36 cellular contexts compared by ENCODE assay signal in genomic region chr6:29809249-29809648, GRCh38. TPM values are rescaled to one million over a fixed set of nuclear protein-coding genes. Genes with fewer than 3 reads are reported as not detected.
"Had no signal": no experiment of that assay in that cellular context is flagged by ENCODE, and none has a peak within 500 bp of the region (broad histone marks: within the 10 kb centered on the region; RNA-seq: fewer than 3 reads in every experiment).

No MANE protein-coding gene starts in this region.

- H3K27ac Mint-ChIP-seq: activated CD8-positive, alpha-beta memory T cell treated with anti-CD3 and anti-CD28 coated beads, Interleukin-2, amount 10 ng/mL, durations not matched to agents 7 days and 5 days; activated CD8-positive, alpha-beta T cell treated with anti-CD3 and anti-CD28 coated beads, Interleukin-2, amount 10 ng/mL, durations not matched to agents 7 days and 5 days; activated naive CD4-positive, alpha-beta T cell treated with anti-CD3 and anti-CD28 coated beads, Interleukin-2, amount 10 ng/mL, durations not matched to agents 7 days and 5 days; activated naive CD8-positive, alpha-beta T cell treated with anti-CD3 and anti-CD28 coated beads, Interleukin-2, amount 10 ng/mL, durations not matched to agents 7 days and 5 days; activated T-helper 1 cell treated with anti-CD3 and anti-CD28 coated beads, Interleukin-12 subunit alpha, Interleukin-12 subunit beta, Interleukin-2, Interleukin-4 antibody, amounts not matched to agents 30 ng/mL and 10 ng/mL and 1 ng/mL, durations not matched to agents 14 hours and 24 hours and 36 hours; dendritic cell treated with granulocyte-macrophage colony-stimulating factor and Interleukin-4, amounts not matched to agents 40 ng/mL and 50 ng/mL, for 4 days; endodermal cell; nephron progenitor cell; progenitor cell of endocrine pancreas; stimulated activated effector memory CD8-positive, alpha-beta T cell treated with anti-CD3 and anti-CD28 coated beads, Interleukin-12 subunit alpha, Interleukin-12 subunit beta, amount 100 ng/mL, for 72 hours; T-helper 17 cell; WTC11 had no signal

- FAIRE-seq: astrocyte, islet of Langerhans, small intestine had no signal

- H3K27me3 ChIP-seq: gastrocnemius medialis, ovary had no signal

- H3K9me3 Mint-ChIP-seq: activated naive CD4-positive, alpha-beta T cell treated with anti-CD3 and anti-CD28 coated beads, Interleukin-2, amount 10 ng/mL, durations not matched to agents 7 days and 5 days; activated naive CD8-positive, alpha-beta T cell treated with anti-CD3 and anti-CD28 coated beads, Interleukin-2, amount 10 ng/mL, durations not matched to agents 7 days and 5 days; activated T-helper 1 cell treated with anti-CD3 and anti-CD28 coated beads, Interleukin-12 subunit alpha, Interleukin-12 subunit beta, Interleukin-2, Interleukin-4 antibody, amounts not matched to agents 30 ng/mL and 10 ng/mL and 1 ng/mL, durations not matched to agents 14 hours and 24 hours and 36 hours; central memory CD8-positive, alpha-beta T cell; dendritic cell treated with granulocyte-macrophage colony-stimulating factor and Interleukin-4, amounts not matched to agents 40 ng/mL and 50 ng/mL, for 4 days; stimulated activated effector memory CD8-positive, alpha-beta T cell treated with anti-CD3 and anti-CD28 coated beads, Interleukin-12 subunit alpha, Interleukin-12 subunit beta, amount 100 ng/mL, for 72 hours had no signal

- H3K4me1 ChIP-seq: esophagus squamous epithelium, gastrocnemius medialis, sigmoid colon, stomach, suprapubic skin, tibial artery, upper lobe of right lung had no signal

- H3K27ac ChIP-seq: esophagus squamous epithelium, gastrocnemius medialis, neutrophil, ovary, sigmoid colon, stomach, suprapubic skin, tibial artery, upper lobe of right lung had no signal

- H3K36me3 Mint-ChIP-seq: activated CD8-positive, alpha-beta memory T cell treated with anti-CD3 and anti-CD28 coated beads, Interleukin-2, amount 10 ng/mL, durations not matched to agents 7 days and 5 days; activated naive CD4-positive, alpha-beta T cell treated with anti-CD3 and anti-CD28 coated beads, Interleukin-2, amount 10 ng/mL, durations not matched to agents 7 days and 5 days; activated naive CD8-positive, alpha-beta T cell treated with anti-CD3 and anti-CD28 coated beads, Interleukin-2, amount 10 ng/mL, durations not matched to agents 7 days and 5 days; naive B cell; stimulated activated effector memory CD8-positive, alpha-beta T cell treated with anti-CD3 and anti-CD28 coated beads, Interleukin-12 subunit alpha, Interleukin-12 subunit beta, amount 100 ng/mL, for 72 hours; WTC11 had no signal

- ATAC-seq: activated CD8-positive, alpha-beta memory T cell treated with anti-CD3 and anti-CD28 coated beads, Interleukin-2, amount 10 ng/mL, durations not matched to agents 7 days and 5 days; activated CD8-positive, alpha-beta T cell treated with anti-CD3 and anti-CD28 coated beads, Interleukin-2, amount 10 ng/mL, durations not matched to agents 7 days and 5 days; gastrocnemius medialis; left cardiac atrium; left ventricle myocardium superior; stimulated activated effector memory CD8-positive, alpha-beta T cell treated with anti-CD3 and anti-CD28 coated beads, Interleukin-12 subunit alpha, Interleukin-12 subunit beta, amount 100 ng/mL, for 72 hours; T-helper 17 cell; upper lobe of right lung; WTC11 had no signal

- H3K4me3 Mint-ChIP-seq: activated CD8-positive, alpha-beta memory T cell treated with anti-CD3 and anti-CD28 coated beads, Interleukin-2, amount 10 ng/mL, durations not matched to agents 7 days and 5 days; activated CD8-positive, alpha-beta T cell treated with anti-CD3 and anti-CD28 coated beads, Interleukin-2, amount 10 ng/mL, durations not matched to agents 7 days and 5 days; activated naive CD4-positive, alpha-beta T cell treated with anti-CD3 and anti-CD28 coated beads, Interleukin-2, amount 10 ng/mL, durations not matched to agents 7 days and 5 days; activated naive CD8-positive, alpha-beta T cell treated with anti-CD3 and anti-CD28 coated beads, Interleukin-2, amount 10 ng/mL, durations not matched to agents 7 days and 5 days; activated T-helper 1 cell treated with anti-CD3 and anti-CD28 coated beads, Interleukin-12 subunit alpha, Interleukin-12 subunit beta, Interleukin-2, Interleukin-4 antibody, amounts not matched to agents 30 ng/mL and 10 ng/mL and 1 ng/mL, durations not matched to agents 14 hours and 24 hours and 36 hours; central memory CD8-positive, alpha-beta T cell; dendritic cell treated with granulocyte-macrophage colony-stimulating factor and Interleukin-4, amounts not matched to agents 40 ng/mL and 50 ng/mL, for 4 days; endodermal cell; naive B cell; nephron progenitor cell; stimulated activated effector memory CD8-positive, alpha-beta T cell treated with anti-CD3 and anti-CD28 coated beads, Interleukin-12 subunit alpha, Interleukin-12 subunit beta, amount 100 ng/mL, for 72 hours; T-helper 17 cell; WTC11 had no signal

- H3K4me3 ChIP-seq: esophagus squamous epithelium, gastrocnemius medialis, ovary, sigmoid colon, stomach, suprapubic skin, tibial artery, upper lobe of right lung had no signal

- H3K4me1 Mint-ChIP-seq: central memory CD8-positive, alpha-beta T cell; endodermal cell; naive B cell; nephron progenitor cell; stimulated activated effector memory CD8-positive, alpha-beta T cell treated with anti-CD3 and anti-CD28 coated beads, Interleukin-12 subunit alpha, Interleukin-12 subunit beta, amount 100 ng/mL, for 72 hours; WTC11 had no signal

- DNase-seq: activated CD4-positive, alpha-beta T cell treated with anti-CD3 and anti-CD28 coated beads for 1 hour; activated CD8-positive, alpha-beta memory T cell treated with anti-CD3 and anti-CD28 coated beads, Interleukin-2, amount 10 ng/mL, durations not matched to agents 7 days and 5 days; activated CD8-positive, alpha-beta T cell treated with anti-CD3 and anti-CD28 coated beads, Interleukin-2, amount 10 ng/mL, durations not matched to agents 7 days and 5 days; activated gamma-delta T cell; activated naive CD4-positive, alpha-beta T cell treated with anti-CD3 and anti-CD28 coated beads, Interleukin-2, amount 10 ng/mL, durations not matched to agents 7 days and 5 days; activated naive CD8-positive, alpha-beta T cell treated with anti-CD3 and anti-CD28 coated beads, Interleukin-2, amount 10 ng/mL, durations not matched to agents 7 days and 5 days; activated T-cell treated with anti-CD3 and anti-CD28 coated beads for 4 hours; amniotic stem cell; endodermal cell; esophagus squamous epithelium; gastrocnemius medialis; glutamatergic neuron; left cardiac atrium; left ventricle myocardium superior; naive B cell; nephron progenitor cell; ovary; retina; sigmoid colon; small intestine; stimulated activated CD4-positive, alpha-beta T cell treated with anti-CD3 and anti-CD28 coated beads, Interleukin-4, amount 100 ng/mL, for 24 hours; stomach; T-helper 17 cell; tibial artery; upper lobe of right lung had no signal

- H3K9me3 ChIP-seq: esophagus squamous epithelium, gastrocnemius medialis, neutrophil, ovary, sigmoid colon, stomach, suprapubic skin, tibial artery, upper lobe of right lung had no signal

- H3K36me3 ChIP-seq: esophagus squamous epithelium, gastrocnemius medialis, neutrophil, ovary, sigmoid colon, stomach, suprapubic skin, tibial artery, upper lobe of right lung had no signal

RNA-seq across cellular contexts. Expression of gene HLA-G, which starts 18.4 kb away (rescaled TPM):
- total RNA-seq: gastrocnemius medialis, left ventricle myocardium superior, lung microvascular endothelial cell, sigmoid colon, stomach had no signal
